ENCODE assay signal across 1 cellular context in the genomic region with DNA sequence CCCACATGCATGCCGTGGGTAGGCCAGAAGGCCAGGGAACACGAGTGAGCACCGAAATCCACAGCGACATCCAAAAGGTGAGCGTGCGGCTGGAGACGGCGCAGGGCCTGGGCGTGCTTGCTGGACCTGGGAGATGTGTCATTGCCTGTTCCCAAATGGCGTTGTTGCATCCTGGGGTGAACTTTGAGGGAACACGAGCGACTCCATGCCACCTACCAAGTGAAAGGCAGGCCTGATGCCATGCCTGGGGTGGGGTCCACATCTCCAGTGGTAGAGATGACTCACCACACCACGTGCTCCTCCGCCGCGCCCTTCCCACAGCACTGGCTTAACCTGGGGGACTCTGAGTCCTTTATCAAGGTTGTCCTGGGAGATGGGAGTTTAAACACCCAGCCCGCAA.
TF ChIP-seq lines count a peak whose summit lies in the region.

No MANE protein-coding gene starts in this region.

TF ChIP-seq in K562, 482 proteins besides CTCF, POLR2A, EP300 and RAD21 (continued from another document):
- no peak for TF ChIP-seq ZBTB17 (CRISPR knock-in tag; IDR thresholded peaks at IDR 0.05)
- no peak for TF ChIP-seq KAT2B (IDR thresholded peaks at IDR 0.05; ENCODE audit: low read depth, low read length)
- TF ChIP-seq HNRNPK (IDR thresholded peaks at IDR 0.05; ENCODE audit: low read depth, low read length, poor library complexity, severe bottlenecking) = no peak
- TF ChIP-seq, protein P1, sequence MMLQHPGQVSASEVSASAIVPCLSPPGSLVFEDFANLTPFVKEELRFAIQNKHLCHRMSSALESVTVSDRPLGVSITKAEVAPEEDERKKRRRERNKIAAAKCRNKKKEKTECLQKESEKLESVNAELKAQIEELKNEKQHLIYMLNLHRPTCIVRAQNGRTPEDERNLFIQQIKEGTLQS (IDR thresholded peaks at IDR 0.05) = 0 out of 2 replicates have a peak, but pooled peaks have one; percentile 19
- TF ChIP-seq, protein P1 (CRISPR knock-in tag; conservative IDR thresholded peaks at IDR 0.05) = no peak
- TF ChIP-seq, protein P2, sequence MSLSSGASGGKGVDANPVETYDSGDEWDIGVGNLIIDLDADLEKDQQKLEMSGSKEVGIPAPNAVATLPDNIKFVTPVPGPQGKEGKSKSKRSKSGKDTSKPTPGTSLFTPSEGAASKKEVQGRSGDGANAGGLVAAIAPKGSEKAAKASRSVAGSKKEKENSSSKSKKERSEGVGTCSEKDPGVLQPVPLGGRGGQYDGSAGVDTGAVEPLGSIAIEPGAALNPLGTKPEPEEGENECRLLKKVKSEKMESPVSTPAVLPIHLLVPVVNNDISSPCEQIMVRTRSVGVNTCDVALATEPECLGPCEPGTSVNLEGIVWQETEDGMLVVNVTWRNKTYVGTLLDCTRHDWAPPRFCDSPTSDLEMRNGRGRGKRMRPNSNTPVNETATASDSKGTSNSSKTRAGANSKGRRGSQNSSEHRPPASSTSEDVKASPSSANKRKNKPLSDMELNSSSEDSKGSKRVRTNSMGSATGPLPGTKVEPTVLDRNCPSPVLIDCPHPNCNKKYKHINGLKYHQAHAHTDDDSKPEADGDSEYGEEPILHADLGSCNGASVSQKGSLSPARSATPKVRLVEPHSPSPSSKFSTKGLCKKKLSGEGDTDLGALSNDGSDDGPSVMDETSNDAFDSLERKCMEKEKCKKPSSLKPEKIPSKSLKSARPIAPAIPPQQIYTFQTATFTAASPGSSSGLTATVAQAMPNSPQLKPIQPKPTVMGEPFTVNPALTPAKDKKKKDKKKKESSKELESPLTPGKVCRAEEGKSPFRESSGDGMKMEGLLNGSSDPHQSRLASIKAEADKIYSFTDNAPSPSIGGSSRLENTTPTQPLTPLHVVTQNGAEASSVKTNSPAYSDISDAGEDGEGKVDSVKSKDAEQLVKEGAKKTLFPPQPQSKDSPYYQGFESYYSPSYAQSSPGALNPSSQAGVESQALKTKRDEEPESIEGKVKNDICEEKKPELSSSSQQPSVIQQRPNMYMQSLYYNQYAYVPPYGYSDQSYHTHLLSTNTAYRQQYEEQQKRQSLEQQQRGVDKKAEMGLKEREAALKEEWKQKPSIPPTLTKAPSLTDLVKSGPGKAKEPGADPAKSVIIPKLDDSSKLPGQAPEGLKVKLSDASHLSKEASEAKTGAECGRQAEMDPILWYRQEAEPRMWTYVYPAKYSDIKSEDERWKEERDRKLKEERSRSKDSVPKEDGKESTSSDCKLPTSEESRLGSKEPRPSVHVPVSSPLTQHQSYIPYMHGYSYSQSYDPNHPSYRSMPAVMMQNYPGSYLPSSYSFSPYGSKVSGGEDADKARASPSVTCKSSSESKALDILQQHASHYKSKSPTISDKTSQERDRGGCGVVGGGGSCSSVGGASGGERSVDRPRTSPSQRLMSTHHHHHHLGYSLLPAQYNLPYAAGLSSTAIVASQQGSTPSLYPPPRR (CRISPR knock-in tag; IDR thresholded peaks at IDR 0.05; ENCODE audit: borderline replicate concordance) = no peak
- peak; percentile 7; the same call in 1 of the 2 replicates for TF ChIP-seq JUND (IDR thresholded peaks at IDR 0.05; ENCODE audit: borderline replicate concordance, low read depth, low read length)
- TF ChIP-seq JUND (tag; IDR thresholded peaks at IDR 0.05; ENCODE audit: borderline replicate concordance, low read depth, low read length) = no peak
- TF ChIP-seq, protein P3, sequence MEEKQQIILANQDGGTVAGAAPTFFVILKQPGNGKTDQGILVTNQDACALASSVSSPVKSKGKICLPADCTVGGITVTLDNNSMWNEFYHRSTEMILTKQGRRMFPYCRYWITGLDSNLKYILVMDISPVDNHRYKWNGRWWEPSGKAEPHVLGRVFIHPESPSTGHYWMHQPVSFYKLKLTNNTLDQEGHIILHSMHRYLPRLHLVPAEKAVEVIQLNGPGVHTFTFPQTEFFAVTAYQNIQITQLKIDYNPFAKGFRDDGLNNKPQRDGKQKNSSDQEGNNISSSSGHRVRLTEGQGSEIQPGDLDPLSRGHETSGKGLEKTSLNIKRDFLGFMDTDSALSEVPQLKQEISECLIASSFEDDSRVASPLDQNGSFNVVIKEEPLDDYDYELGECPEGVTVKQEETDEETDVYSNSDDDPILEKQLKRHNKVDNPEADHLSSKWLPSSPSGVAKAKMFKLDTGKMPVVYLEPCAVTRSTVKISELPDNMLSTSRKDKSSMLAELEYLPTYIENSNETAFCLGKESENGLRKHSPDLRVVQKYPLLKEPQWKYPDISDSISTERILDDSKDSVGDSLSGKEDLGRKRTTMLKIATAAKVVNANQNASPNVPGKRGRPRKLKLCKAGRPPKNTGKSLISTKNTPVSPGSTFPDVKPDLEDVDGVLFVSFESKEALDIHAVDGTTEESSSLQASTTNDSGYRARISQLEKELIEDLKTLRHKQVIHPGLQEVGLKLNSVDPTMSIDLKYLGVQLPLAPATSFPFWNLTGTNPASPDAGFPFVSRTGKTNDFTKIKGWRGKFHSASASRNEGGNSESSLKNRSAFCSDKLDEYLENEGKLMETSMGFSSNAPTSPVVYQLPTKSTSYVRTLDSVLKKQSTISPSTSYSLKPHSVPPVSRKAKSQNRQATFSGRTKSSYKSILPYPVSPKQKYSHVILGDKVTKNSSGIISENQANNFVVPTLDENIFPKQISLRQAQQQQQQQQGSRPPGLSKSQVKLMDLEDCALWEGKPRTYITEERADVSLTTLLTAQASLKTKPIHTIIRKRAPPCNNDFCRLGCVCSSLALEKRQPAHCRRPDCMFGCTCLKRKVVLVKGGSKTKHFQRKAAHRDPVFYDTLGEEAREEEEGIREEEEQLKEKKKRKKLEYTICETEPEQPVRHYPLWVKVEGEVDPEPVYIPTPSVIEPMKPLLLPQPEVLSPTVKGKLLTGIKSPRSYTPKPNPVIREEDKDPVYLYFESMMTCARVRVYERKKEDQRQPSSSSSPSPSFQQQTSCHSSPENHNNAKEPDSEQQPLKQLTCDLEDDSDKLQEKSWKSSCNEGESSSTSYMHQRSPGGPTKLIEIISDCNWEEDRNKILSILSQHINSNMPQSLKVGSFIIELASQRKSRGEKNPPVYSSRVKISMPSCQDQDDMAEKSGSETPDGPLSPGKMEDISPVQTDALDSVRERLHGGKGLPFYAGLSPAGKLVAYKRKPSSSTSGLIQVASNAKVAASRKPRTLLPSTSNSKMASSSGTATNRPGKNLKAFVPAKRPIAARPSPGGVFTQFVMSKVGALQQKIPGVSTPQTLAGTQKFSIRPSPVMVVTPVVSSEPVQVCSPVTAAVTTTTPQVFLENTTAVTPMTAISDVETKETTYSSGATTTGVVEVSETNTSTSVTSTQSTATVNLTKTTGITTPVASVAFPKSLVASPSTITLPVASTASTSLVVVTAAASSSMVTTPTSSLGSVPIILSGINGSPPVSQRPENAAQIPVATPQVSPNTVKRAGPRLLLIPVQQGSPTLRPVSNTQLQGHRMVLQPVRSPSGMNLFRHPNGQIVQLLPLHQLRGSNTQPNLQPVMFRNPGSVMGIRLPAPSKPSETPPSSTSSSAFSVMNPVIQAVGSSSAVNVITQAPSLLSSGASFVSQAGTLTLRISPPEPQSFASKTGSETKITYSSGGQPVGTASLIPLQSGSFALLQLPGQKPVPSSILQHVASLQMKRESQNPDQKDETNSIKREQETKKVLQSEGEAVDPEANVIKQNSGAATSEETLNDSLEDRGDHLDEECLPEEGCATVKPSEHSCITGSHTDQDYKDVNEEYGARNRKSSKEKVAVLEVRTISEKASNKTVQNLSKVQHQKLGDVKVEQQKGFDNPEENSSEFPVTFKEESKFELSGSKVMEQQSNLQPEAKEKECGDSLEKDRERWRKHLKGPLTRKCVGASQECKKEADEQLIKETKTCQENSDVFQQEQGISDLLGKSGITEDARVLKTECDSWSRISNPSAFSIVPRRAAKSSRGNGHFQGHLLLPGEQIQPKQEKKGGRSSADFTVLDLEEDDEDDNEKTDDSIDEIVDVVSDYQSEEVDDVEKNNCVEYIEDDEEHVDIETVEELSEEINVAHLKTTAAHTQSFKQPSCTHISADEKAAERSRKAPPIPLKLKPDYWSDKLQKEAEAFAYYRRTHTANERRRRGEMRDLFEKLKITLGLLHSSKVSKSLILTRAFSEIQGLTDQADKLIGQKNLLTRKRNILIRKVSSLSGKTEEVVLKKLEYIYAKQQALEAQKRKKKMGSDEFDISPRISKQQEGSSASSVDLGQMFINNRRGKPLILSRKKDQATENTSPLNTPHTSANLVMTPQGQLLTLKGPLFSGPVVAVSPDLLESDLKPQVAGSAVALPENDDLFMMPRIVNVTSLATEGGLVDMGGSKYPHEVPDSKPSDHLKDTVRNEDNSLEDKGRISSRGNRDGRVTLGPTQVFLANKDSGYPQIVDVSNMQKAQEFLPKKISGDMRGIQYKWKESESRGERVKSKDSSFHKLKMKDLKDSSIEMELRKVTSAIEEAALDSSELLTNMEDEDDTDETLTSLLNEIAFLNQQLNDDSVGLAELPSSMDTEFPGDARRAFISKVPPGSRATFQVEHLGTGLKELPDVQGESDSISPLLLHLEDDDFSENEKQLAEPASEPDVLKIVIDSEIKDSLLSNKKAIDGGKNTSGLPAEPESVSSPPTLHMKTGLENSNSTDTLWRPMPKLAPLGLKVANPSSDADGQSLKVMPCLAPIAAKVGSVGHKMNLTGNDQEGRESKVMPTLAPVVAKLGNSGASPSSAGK (IDR thresholded peaks at IDR 0.05) = no peak
- no peak for TF ChIP-seq NBN (IDR thresholded peaks at IDR 0.05; ENCODE audit: low read depth)
- TF ChIP-seq, protein P4, sequence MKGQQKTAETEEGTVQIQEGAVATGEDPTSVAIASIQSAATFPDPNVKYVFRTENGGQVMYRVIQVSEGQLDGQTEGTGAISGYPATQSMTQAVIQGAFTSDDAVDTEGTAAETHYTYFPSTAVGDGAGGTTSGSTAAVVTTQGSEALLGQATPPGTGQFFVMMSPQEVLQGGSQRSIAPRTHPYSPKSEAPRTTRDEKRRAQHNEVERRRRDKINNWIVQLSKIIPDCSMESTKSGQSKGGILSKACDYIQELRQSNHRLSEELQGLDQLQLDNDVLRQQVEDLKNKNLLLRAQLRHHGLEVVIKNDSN (CRISPR knock-in tag; IDR thresholded peaks at IDR 0.05) = peak; percentile 47
- TF ChIP-seq ZNF766 (CRISPR knock-in tag; conservative IDR thresholded peaks at IDR 0.05) = no peak
- TF ChIP-seq ZFP1 (CRISPR knock-in tag; IDR thresholded peaks at IDR 0.05) = no peak
- TF ChIP-seq, protein P5, sequence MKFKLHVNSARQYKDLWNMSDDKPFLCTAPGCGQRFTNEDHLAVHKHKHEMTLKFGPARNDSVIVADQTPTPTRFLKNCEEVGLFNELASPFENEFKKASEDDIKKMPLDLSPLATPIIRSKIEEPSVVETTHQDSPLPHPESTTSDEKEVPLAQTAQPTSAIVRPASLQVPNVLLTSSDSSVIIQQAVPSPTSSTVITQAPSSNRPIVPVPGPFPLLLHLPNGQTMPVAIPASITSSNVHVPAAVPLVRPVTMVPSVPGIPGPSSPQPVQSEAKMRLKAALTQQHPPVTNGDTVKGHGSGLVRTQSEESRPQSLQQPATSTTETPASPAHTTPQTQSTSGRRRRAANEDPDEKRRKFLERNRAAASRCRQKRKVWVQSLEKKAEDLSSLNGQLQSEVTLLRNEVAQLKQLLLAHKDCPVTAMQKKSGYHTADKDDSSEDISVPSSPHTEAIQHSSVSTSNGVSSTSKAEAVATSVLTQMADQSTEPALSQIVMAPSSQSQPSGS (CRISPR knock-in tag; IDR thresholded peaks at IDR 0.05) = no peak
- no peak for TF ChIP-seq HLTF (IDR thresholded peaks at IDR 0.05)
- TF ChIP-seq, protein P6, sequence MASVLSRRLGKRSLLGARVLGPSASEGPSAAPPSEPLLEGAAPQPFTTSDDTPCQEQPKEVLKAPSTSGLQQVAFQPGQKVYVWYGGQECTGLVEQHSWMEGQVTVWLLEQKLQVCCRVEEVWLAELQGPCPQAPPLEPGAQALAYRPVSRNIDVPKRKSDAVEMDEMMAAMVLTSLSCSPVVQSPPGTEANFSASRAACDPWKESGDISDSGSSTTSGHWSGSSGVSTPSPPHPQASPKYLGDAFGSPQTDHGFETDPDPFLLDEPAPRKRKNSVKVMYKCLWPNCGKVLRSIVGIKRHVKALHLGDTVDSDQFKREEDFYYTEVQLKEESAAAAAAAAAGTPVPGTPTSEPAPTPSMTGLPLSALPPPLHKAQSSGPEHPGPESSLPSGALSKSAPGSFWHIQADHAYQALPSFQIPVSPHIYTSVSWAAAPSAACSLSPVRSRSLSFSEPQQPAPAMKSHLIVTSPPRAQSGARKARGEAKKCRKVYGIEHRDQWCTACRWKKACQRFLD (CRISPR knock-in tag; IDR thresholded peaks at IDR 0.05) = no peak
- no peak for TF ChIP-seq HNRNPLL (IDR thresholded peaks at IDR 0.05; ENCODE audit: low read depth, low read length, poor library complexity, severe bottlenecking)
- TF ChIP-seq, protein P7, sequence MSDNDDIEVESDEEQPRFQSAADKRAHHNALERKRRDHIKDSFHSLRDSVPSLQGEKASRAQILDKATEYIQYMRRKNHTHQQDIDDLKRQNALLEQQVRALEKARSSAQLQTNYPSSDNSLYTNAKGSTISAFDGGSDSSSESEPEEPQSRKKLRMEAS (CRISPR knock-in tag; IDR thresholded peaks at IDR 0.05) = 0 out of 2 replicates have a peak, but pooled peaks have one; percentile 34
- TF ChIP-seq CBFB (CRISPR knock-in tag; IDR thresholded peaks at IDR 0.05) = peak; percentile 82
- TF ChIP-seq GABPB2 (CRISPR knock-in tag; conservative IDR thresholded peaks at IDR 0.05) = no peak
- TF ChIP-seq EHMT2 (IDR thresholded peaks at IDR 0.05) = no peak
- TF ChIP-seq ETV5 (CRISPR knock-in tag; IDR thresholded peaks at IDR 0.05; ENCODE audit: low read depth) = no peak
- TF ChIP-seq, protein P8, sequence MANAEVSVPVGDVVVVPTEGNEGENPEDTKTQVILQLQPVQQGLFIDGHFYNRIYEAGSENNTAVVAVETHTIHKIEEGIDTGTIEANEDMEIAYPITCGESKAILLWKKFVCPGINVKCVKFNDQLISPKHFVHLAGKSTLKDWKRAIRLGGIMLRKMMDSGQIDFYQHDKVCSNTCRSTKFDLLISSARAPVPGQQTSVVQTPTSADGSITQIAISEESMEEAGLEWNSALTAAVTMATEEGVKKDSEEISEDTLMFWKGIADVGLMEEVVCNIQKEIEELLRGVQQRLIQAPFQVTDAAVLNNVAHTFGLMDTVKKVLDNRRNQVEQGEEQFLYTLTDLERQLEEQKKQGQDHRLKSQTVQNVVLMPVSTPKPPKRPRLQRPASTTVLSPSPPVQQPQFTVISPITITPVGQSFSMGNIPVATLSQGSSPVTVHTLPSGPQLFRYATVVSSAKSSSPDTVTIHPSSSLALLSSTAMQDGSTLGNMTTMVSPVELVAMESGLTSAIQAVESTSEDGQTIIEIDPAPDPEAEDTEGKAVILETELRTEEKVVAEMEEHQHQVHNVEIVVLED (CRISPR knock-in tag; IDR thresholded peaks at IDR 0.05) = no peak
- TF ChIP-seq ZNF121 (CRISPR knock-in tag; conservative IDR thresholded peaks at IDR 0.05) = no peak
- no peak for TF ChIP-seq ZNF75A (CRISPR knock-in tag; IDR thresholded peaks at IDR 0.05)
